In the genomic region with DNA sequence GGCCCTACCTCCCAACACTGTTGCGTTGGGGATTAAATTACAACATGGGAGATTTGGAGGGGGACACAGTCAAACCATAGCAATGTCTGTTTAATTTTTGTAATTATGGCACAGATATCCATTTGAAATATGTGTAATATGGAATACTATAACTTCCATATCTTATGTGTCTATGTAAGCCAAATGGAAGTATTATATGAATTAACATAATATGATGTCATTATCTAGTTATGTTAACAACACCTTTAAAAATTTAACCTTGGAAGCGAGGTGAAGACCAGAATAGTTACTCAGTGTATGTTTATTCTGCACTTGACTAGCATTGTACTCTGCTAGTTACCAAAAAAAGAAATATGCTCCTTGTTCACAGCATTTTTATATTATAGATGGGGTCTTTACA, we compare ENCODE assay signal across 21 cellular contexts.
"Had no signal": no experiment of that assay in that cellular context is flagged by ENCODE, and none has a peak within 500 bp of the region (broad histone marks: within the 10 kb centered on the region; RNA-seq: fewer than 3 reads in every experiment).

No MANE protein-coding gene starts in this region.

- H3K4me3 ChIP-seq: body of pancreas, esophagus squamous epithelium, right atrium auricular region, skin epidermis had no signal

- H3K27me3 Mint-ChIP-seq: central memory CD8-positive, alpha-beta T cell; progenitor cell of endocrine pancreas; stimulated activated naive B cell treated with anti-CD40 and anti-IgM and Interleukin-4, amounts not matched to agents 10 μg/mL and 1 μg/mL and 100 μg/mL, for 72 hours; type B pancreatic cell had no signal

- ATAC-seq: body of pancreas; left ventricle myocardium superior; stimulated activated naive B cell treated with anti-CD40 and anti-IgM and Interleukin-4, amounts not matched to agents 10 μg/mL and 1 μg/mL and 100 μg/mL, for 72 hours had no signal

- H3K27ac ChIP-seq: body of pancreas, esophagus squamous epithelium, right atrium auricular region, skin epidermis had no signal

- H3K9me3 ChIP-seq: body of pancreas, esophagus squamous epithelium, right atrium auricular region had no signal

- H3K27ac Mint-ChIP-seq: activated naive CD4-positive, alpha-beta T cell treated with anti-CD3 and anti-CD28 coated beads for 36 hours; activated T-helper 2 cell treated with anti-CD3 and anti-CD28 coated beads, Interferon-gamma antibody, Interleukin-2, Interleukin-4, amounts not matched to agents 10 μg/mL and 5 μg/mL and 100 μg/mL, durations not matched to agents 14 hours and 24 hours and 36 hours; nephron progenitor cell; progenitor cell of endocrine pancreas; stimulated activated naive B cell treated with anti-CD40 and anti-IgM and Interleukin-4, amounts not matched to agents 10 μg/mL and 1 μg/mL and 100 μg/mL, for 72 hours; type B pancreatic cell had no signal

- H3K4me3 Mint-ChIP-seq: activated naive CD4-positive, alpha-beta T cell treated with anti-CD3 and anti-CD28 coated beads for 36 hours; central memory CD8-positive, alpha-beta T cell; nephron progenitor cell; stimulated activated naive B cell treated with anti-CD40 and anti-IgM and Interleukin-4, amounts not matched to agents 10 μg/mL and 1 μg/mL and 100 μg/mL, for 72 hours; type B pancreatic cell had no signal

- FAIRE-seq: endothelial cell of umbilical vein had no signal

- H3K27me3 ChIP-seq: body of pancreas, esophagus squamous epithelium, right atrium auricular region had no signal

- H3K9me3 Mint-ChIP-seq: activated naive CD4-positive, alpha-beta T cell treated with anti-CD3 and anti-CD28 coated beads for 36 hours; activated T-helper 2 cell treated with anti-CD3 and anti-CD28 coated beads, Interferon-gamma antibody, Interleukin-2, Interleukin-4, amounts not matched to agents 10 μg/mL and 5 μg/mL and 100 μg/mL, durations not matched to agents 14 hours and 24 hours and 36 hours; central memory CD8-positive, alpha-beta T cell; nephron progenitor cell; stimulated activated naive B cell treated with anti-CD40 and anti-IgM and Interleukin-4, amounts not matched to agents 10 μg/mL and 1 μg/mL and 100 μg/mL, for 72 hours; type B pancreatic cell had no signal

- DNase-seq: activated CD4-positive, alpha-beta T cell treated with anti-CD3 and anti-CD28 coated beads, Interleukin-2, amount 50 U/mL, for 1 hour; activated naive CD4-positive, alpha-beta T cell treated with anti-CD3 and anti-CD28 coated beads for 36 hours; amygdala; body of pancreas; cortex of kidney; effector CD4-positive, alpha-beta T cell; esophagus squamous epithelium; hypothalamus; left ventricle myocardium superior; nephron progenitor cell; stimulated activated CD4-positive, alpha-beta T cell treated with anti-CD3 and anti-CD28 coated beads, Interleukin-15, amount 100 ng/mL, for 24 hours; stimulated activated CD4-positive, alpha-beta T cell treated with anti-CD3 and anti-CD28 coated beads, Interleukin-4, amount 100 ng/mL, for 1 hour; stimulated activated naive B cell treated with anti-CD40 and anti-IgM and Interleukin-4, amounts not matched to agents 10 μg/mL and 1 μg/mL and 100 μg/mL, for 72 hours; substantia nigra had no signal
